In the genomic region with DNA sequence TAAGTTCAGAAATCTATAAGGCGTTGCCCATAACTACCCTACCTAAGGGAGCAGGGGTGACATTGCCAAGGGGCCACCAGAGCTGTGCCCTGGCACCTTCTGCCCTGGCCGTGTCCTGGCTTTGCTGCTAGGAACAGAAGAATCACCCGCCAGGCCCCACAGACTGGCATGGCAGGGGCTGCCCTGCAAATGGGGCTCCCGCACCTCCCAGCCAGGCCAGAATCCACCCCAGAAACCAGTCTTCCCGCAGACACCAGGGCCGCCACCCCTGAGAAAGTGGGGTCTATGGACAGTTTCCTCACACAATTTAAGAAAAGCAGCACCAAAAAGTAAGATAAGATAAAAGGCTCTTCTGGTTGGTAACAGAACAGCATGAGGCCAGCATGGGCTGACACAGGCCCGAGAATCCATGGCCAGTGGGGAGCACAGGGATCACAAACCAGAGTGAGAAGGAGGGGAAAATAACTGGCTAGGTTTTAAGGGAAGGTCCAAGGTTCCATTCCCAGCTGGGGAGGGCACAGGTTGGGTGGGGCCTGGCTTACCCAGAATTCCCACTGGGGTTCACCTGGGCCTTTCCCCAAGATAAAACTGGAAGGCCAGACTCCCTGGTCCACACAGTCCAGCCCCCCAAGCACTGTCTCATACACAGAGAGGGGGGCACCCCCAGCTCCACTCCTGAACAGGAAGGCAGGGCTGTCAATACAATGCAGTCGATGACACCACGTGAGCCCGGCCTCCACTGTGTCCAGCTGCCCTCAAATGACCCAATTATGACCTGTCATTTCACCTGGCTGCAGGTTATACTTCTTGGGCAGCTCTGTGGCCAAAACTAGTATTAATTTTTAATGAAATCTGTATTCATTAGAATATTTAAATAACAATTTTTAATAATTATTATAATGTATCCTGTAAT, we compare ENCODE assay signal across 27 cellular contexts. TPM values are rescaled to one million over a fixed set of nuclear protein-coding genes. Genes with fewer than 3 reads are reported as not detected.
DNase-seq lines count a peak whose midpoint lies in the region; ATAC-seq and TF ChIP-seq lines count a peak whose summit lies in the region.
"Had no signal": no experiment of that assay in that cellular context is flagged by ENCODE, and none has a peak within 500 bp of the region (broad histone marks: within the 10 kb centered on the region; RNA-seq: fewer than 3 reads in every experiment).

No MANE protein-coding gene starts in this region.

- intact Hi-C loops in Right ventricle myocardium inferior (cut with DNase I): no loop called here
- intact Hi-C loops in left cardiac atrium (cut with DNase I): no loop called here
- intact Hi-C loops in activated CD8-positive, alpha-beta T cell treated with anti-CD3 and anti-CD28 coated beads for 36 hours (cut with micrococcal nuclease): no loop called here

- H3K9me3 Mint-ChIP-seq in stimulated activated effector memory CD8-positive, alpha-beta T cell treated with anti-CD3 and anti-CD28 coated beads, Interleukin-12 subunit alpha, Interleukin-12 subunit beta, amount 100 ng/mL, for 72 hours: no peaks in the 10 kb centered on the region
- no peaks in the 10 kb centered on the region for H3K9me3 Mint-ChIP-seq in activated CD8-positive, alpha-beta T cell treated with anti-CD3 and anti-CD28 coated beads for 36 hours
- H3K9me3 Mint-ChIP-seq: CD4-positive, alpha-beta memory T cell; IgD-negative memory B cell had no signal

- H3K27me3 ChIP-seq in liver (ENCODE audit: control insufficient read depth in 4 of 4, insufficient read depth in 4 of 4, low read length in 3 of 4): no peaks in the 10 kb centered on the region
- no peaks in the 10 kb centered on the region for H3K27me3 ChIP-seq in Peyer's patch
- H3K27me3 ChIP-seq: esophagus squamous epithelium, gastroesophageal sphincter, MG63 had no signal

- TF ChIP-seq RAD21 in liver (IDR thresholded peaks at IDR 0.05): no peak

- 81% methylated on average over 10 of the region's 10 CpGs for WGBS in liver

- peaks cover 2% of the 10 kb centered on the region for H3K36me3 Mint-ChIP-seq in T-helper 17 cell (ENCODE audit: low read depth)
- peaks cover 3% of the 10 kb centered on the region for H3K36me3 Mint-ChIP-seq in stimulated activated effector memory CD8-positive, alpha-beta T cell treated with anti-CD3 and anti-CD28 coated beads, Interleukin-12 subunit alpha, Interleukin-12 subunit beta, amount 100 ng/mL, for 72 hours
- peaks cover 5% of the 10 kb centered on the region for H3K36me3 Mint-ChIP-seq in activated CD8-positive, alpha-beta T cell treated with anti-CD3 and anti-CD28 coated beads for 36 hours (ENCODE audit: low read depth)
- H3K36me3 Mint-ChIP-seq: IgD-negative memory B cell had no signal

- CTCF ChIA-PET in activated CD8-positive, alpha-beta T cell treated with anti-CD3 and anti-CD28 coated beads for 36 hours (lab: Charles Lee): no interaction called here

- TF ChIP-seq CTCF in liver (IDR thresholded peaks at IDR 0.05; ENCODE audit: low read depth, low read length, missing input control) (no peak), Peyer's patch (IDR thresholded peaks at IDR 0.05) (no peak)
- no peak for TF ChIP-seq CTCF in activated CD8-positive, alpha-beta T cell treated with anti-CD3 and anti-CD28 coated beads for 36 hours (IDR thresholded peaks at IDR 0.05)

- H3K4me3 Mint-ChIP-seq in T-helper 17 cell: no peak overlapping the region
- H3K4me3 Mint-ChIP-seq in stimulated activated effector memory CD8-positive, alpha-beta T cell treated with anti-CD3 and anti-CD28 coated beads, Interleukin-12 subunit alpha, Interleukin-12 subunit beta, amount 100 ng/mL, for 72 hours: no peak overlapping the region
- no peak overlapping the region for H3K4me3 Mint-ChIP-seq in activated CD8-positive, alpha-beta T cell treated with anti-CD3 and anti-CD28 coated beads for 36 hours
- H3K4me3 Mint-ChIP-seq: CD4-positive, alpha-beta memory T cell; IgD-negative memory B cell had no signal

- H3K36me3 ChIP-seq in liver (ENCODE audit: control insufficient read depth in 4 of 4, insufficient read depth in 3 of 4, low read depth in 1 of 4, low read length in 3 of 4) (peaks cover 0 to 9% (median 4%) of the 10 kb centered on the region in 4 donors), Peyer's patch (peaks cover 0 to 48% (median 0%) of the 10 kb centered on the region in 3 donors)
- H3K36me3 ChIP-seq: MG63 had no signal

- no peak for ATAC-seq in Right ventricle myocardium inferior
- ATAC-seq in left cardiac atrium: no peak
- no peak for ATAC-seq in T-helper 17 cell
- no peak for ATAC-seq in stimulated activated effector memory CD8-positive, alpha-beta T cell treated with anti-CD3 and anti-CD28 coated beads, Interleukin-12 subunit alpha, Interleukin-12 subunit beta, amount 100 ng/mL, for 72 hours
- no peak for ATAC-seq in activated CD8-positive, alpha-beta T cell treated with anti-CD3 and anti-CD28 coated beads for 36 hours
- ATAC-seq: gastroesophageal sphincter, psoas muscle had no signal

- TF ChIP-seq POLR2A in Peyer's patch (IDR thresholded peaks at IDR 0.05): no peak

- H3K27me3 Mint-ChIP-seq in T-helper 17 cell: no peaks in the 10 kb centered on the region
- no peaks in the 10 kb centered on the region for H3K27me3 Mint-ChIP-seq in activated CD8-positive, alpha-beta T cell treated with anti-CD3 and anti-CD28 coated beads for 36 hours
- H3K27me3 Mint-ChIP-seq: CD4-positive, alpha-beta memory T cell; IgD-negative memory B cell had no signal

- H3K4me3 ChIP-seq in liver (ENCODE audit: low read depth in 1 of 3, low read length in 3 of 3): no peak overlapping the region
- H3K4me3 ChIP-seq in Peyer's patch: no peak overlapping the region
- H3K4me3 ChIP-seq: esophagus squamous epithelium, gastroesophageal sphincter, MG63, psoas muscle had no signal

- H3K4me1 Mint-ChIP-seq in T-helper 17 cell: peaks cover 11% of the 10 kb centered on the region
- peaks cover 35% of the 10 kb centered on the region for H3K4me1 Mint-ChIP-seq in stimulated activated effector memory CD8-positive, alpha-beta T cell treated with anti-CD3 and anti-CD28 coated beads, Interleukin-12 subunit alpha, Interleukin-12 subunit beta, amount 100 ng/mL, for 72 hours
- H3K4me1 Mint-ChIP-seq in activated CD8-positive, alpha-beta T cell treated with anti-CD3 and anti-CD28 coated beads for 36 hours (ENCODE audit: low read depth): peaks cover 27% of the 10 kb centered on the region

- peaks cover 7 to 25% (median 22%) of the 10 kb centered on the region in 4 donors for H3K4me1 ChIP-seq in liver (ENCODE audit: control insufficient read depth in 4 of 4, insufficient read depth in 4 of 4, low read length in 3 of 4)
- H3K4me1 ChIP-seq in Peyer's patch: peaks cover 3 to 38% (median 16%) of the 10 kb centered on the region in 4 donors

- H3K9ac ChIP-seq in liver (ENCODE audit: low read depth in 1 of 2, low read length in 2 of 2): no peak overlapping the region

- H3K9me3 ChIP-seq in T-helper 17 cell (ENCODE audit: control insufficient read depth, low read length, poor library complexity, severe bottlenecking) (no peaks in the 10 kb centered on the region), liver (ENCODE audit: control insufficient read depth in 4 of 4, low read length in 3 of 4) (no peaks in the 10 kb centered on the region), Peyer's patch (no peaks in the 10 kb centered on the region)
- H3K9me3 ChIP-seq: esophagus squamous epithelium, gastroesophageal sphincter, MG63, psoas muscle had no signal

- POLR2A ChIA-PET in activated CD8-positive, alpha-beta T cell treated with anti-CD3 and anti-CD28 coated beads for 36 hours (lab: Charles Lee): interaction anchor here (0.5 to 1.6 kb wide), 2 partner anchors 84 to 935 kb away, joined by 3 read pairs; partner anchors contain the start of gene ABHD12

- H3K27ac ChIP-seq in liver (ENCODE audit: low read depth in 1 of 2, low read length in 2 of 2): no peak overlapping the region
- no peak overlapping the region for H3K27ac ChIP-seq in Peyer's patch
- H3K27ac ChIP-seq: esophagus squamous epithelium, psoas muscle had no signal

- peak overlapping the region; percentile 90 for H3K27ac Mint-ChIP-seq in T-helper 17 cell
- peak overlapping the region; percentile 63 for H3K27ac Mint-ChIP-seq in stimulated activated effector memory CD8-positive, alpha-beta T cell treated with anti-CD3 and anti-CD28 coated beads, Interleukin-12 subunit alpha, Interleukin-12 subunit beta, amount 100 ng/mL, for 72 hours
- H3K27ac Mint-ChIP-seq in activated CD8-positive, alpha-beta T cell treated with anti-CD3 and anti-CD28 coated beads for 36 hours: no peak overlapping the region
- H3K27ac Mint-ChIP-seq: IgD-negative memory B cell had no signal

- DNase-seq in Right ventricle myocardium inferior (ENCODE audit: missing footprints) (peak; percentile 57), left cardiac atrium (no peak), T-helper 17 cell (no peak), Peyer's patch (no peak), NOMO-1 treated with DMSO at 0.1 percent for 48 hours (lab: John Stamatoyannopoulos, UW; ENCODE audit: unreplicated experiment) (no peak)
- no peak for DNase-seq in stimulated activated effector memory CD8-positive, alpha-beta T cell treated with anti-CD3 and anti-CD28 coated beads, Interleukin-12 subunit alpha, Interleukin-12 subunit beta, amount 100 ng/mL, for 72 hours (ENCODE audit: low spot score in 2 of 2)
- DNase-seq in activated CD8-positive, alpha-beta T cell treated with anti-CD3 and anti-CD28 coated beads for 36 hours: no peak
- DNase-seq: activated CD4-positive, alpha-beta T cell treated with anti-CD3 and anti-CD28 coated beads, Interleukin-2, amount 50 U/mL, for 4 hours; activated gamma-delta T cell treated with Interleukin-2 at 50 U/mL for 16 hours; caudate nucleus; CD4-positive, alpha-beta memory T cell; effector memory CD4-positive, alpha-beta T cell; esophagus squamous epithelium; GDM1; kidney glomerular epithelial cell; MG63; midbrain; NCI-H1436; NCI-H510A; NK-92 treated with Interleukin-12 subunit alpha and Interleukin-12 subunit beta, amount 100 ng/mL, for 24 hours; psoas muscle; RPMI8226; stimulated activated CD8-positive, alpha-beta memory T cell treated with anti-CD3 and anti-CD28 coated beads, Interleukin-4, amount 100 ng/mL, for 48 hours; SW 1271 had no signal

TF ChIP-seq in liver, 16 proteins besides CTCF, POLR2A, EP300 and RAD21:
- TF ChIP-seq FOXA1 (IDR thresholded peaks at IDR 0.05) (no peak), RXRA (IDR thresholded peaks at IDR 0.05) (peak; percentile 66 to 68), HNF4A (conservative IDR thresholded peaks at IDR 0.05) (peak; percentile 6 to 8), JUND (IDR thresholded peaks at IDR 0.05) (no peak)

RNA-seq across cellular contexts. Expression of gene PYGB, which starts 59.4 kb away (rescaled TPM):
- total RNA-seq in Right ventricle myocardium inferior (174 TPM), left cardiac atrium (100 to 1,000 TPM; 103 to 152 TPM), T-helper 17 cell (10 to 100 TPM; 28.6 to 53.1 TPM), liver (10 to 100 TPM; 11.3 to 11.7 TPM), Peyer's patch (100 to 1,000 TPM in 2 of 4 donors, 10 to 100 TPM in 2; 88.3 to 154 (median 124) TPM)
- 1 to 10 TPM; 3.6 to 8.3 TPM for polyA plus RNA-seq in liver
- total RNA-seq in activated CD8-positive, alpha-beta T cell treated with anti-CD3 and anti-CD28 coated beads for 36 hours: 10 to 100 TPM; 26.1 to 26.5 TPM
